19 cellular contexts compared by ENCODE assay signal in the genomic region with DNA sequence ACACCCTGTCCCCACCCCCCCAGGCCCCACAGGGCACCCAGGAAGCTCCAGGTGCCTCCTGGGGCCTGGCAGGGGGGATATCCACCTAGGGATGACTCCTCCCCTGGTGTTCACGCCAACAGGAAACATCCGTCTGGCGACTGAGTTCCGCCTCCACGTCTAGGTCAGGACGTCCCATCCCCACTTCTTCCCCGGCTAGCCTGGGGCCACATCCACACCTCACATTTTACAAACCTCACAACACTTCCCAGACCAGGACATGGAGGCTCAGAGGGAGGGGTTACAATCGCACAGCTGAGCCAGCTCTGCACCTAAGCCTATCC. TPM values are rescaled to one million over a fixed set of nuclear protein-coding genes. Genes with fewer than 3 reads are reported as not detected.
DNase-seq lines count a peak whose midpoint lies in the region; ATAC-seq and TF ChIP-seq lines count a peak whose summit lies in the region.
"Had no signal": no experiment of that assay in that cellular context is flagged by ENCODE, and none has a peak within 500 bp of the region (broad histone marks: within the 10 kb centered on the region; RNA-seq: fewer than 3 reads in every experiment).

No MANE protein-coding gene starts in this region.

- H3K36me3 Mint-ChIP-seq in MCF 10A (ENCODE audit: insufficient read depth, unreplicated experiment), result peaks cover 34% of the 10 kb centered on the region

- BruUV-seq in MCF 10A (replicated peaks; lab: Mats Ljungman, UMichigan), result no TSS peak

- peaks cover 71 to 84% (median 74%) of the 10 kb centered on the region in 10 experiments for H3K4me1 ChIP-seq in BLaER1 treated with 17β-estradiol and CSF1 and Interleukin-3, amounts not matched to agents 10 nM and 100 nM
- peaks cover 16% of the 10 kb centered on the region for H3K4me1 ChIP-seq in smooth muscle cell (ENCODE audit: low read depth)
- H3K4me1 ChIP-seq in right lobe of liver, result peaks cover 0 to 14% (median 0%) of the 10 kb centered on the region in 4 donors

- 64% methylated on average over 8 of the region's 8 CpGs for WGBS in smooth muscle cell (ENCODE audit: low lambda C conversion rate)
- 80% methylated on average over 1 of the region's 8 CpGs for WGBS in right lobe of liver (ENCODE audit: insufficient coverage, low coverage, low lambda C conversion rate, missing lambda C conversion rate)

- peak overlapping the region; percentile 43 for H3K4me3 Mint-ChIP-seq in MCF 10A (ENCODE audit: unreplicated experiment)
- H3K4me3 Mint-ChIP-seq: CD14-positive monocyte, endodermal cell, HFFc6, WTC11 had no signal

- H3K36me3 ChIP-seq in BLaER1 treated with 17β-estradiol and CSF1 and Interleukin-3, amounts not matched to agents 10 nM and 100 nM, result peaks cover 7 to 48% (median 42%) of the 10 kb centered on the region in 11 experiments; a peak in 21 of 22 replicates
- H3K36me3 ChIP-seq in smooth muscle cell (ENCODE audit: low read depth) (no peaks in the 10 kb centered on the region), right lobe of liver (peaks cover 0 to 6% (median 0%) of the 10 kb centered on the region in 4 donors)

- DNase-seq in MCF 10A (ENCODE audit: unreplicated experiment) (peak; percentile 80), islet precursor cell (peak; percentile 73), smooth muscle cell (lab: John Stamatoyannopoulos, UW; ENCODE audit: unreplicated experiment) (no peak), iPS-NIHi11 (ENCODE audit: low spot score) (no peak), right lobe of liver (no peak)
- DNase-seq in stimulated activated naive CD4-positive, alpha-beta T cell treated with Interleukin-2 at 50 U/mL for 16 hours (lab: John Stamatoyannopoulos, UW), result no peak
- DNase-seq: DMS53; endodermal cell; foreskin fibroblast; HFFc6; Kasumi-1; left cardiac atrium; NCI-H1417 treated with DMSO at 0.1 percent for 48 hours; stimulated activated CD4-positive, alpha-beta T cell treated with anti-CD3 and anti-CD28 coated beads, Interleukin-2, amount 100 ng/mL, for 48 hours had no signal

- no peak for TF ChIP-seq POLR2A in right lobe of liver (IDR thresholded peaks at IDR 0.05)

- no peak overlapping the region for H2AFZ ChIP-seq in smooth muscle cell (ENCODE audit: low read depth)

- no peak overlapping the region for H3K4me3 ChIP-seq in BLaER1 treated with 17β-estradiol and CSF1 and Interleukin-3, amounts not matched to agents 10 nM and 100 nM
- H3K4me3 ChIP-seq in smooth muscle cell (no peak overlapping the region), right lobe of liver (no peak overlapping the region)
- H3K4me3 ChIP-seq: SJSA1 had no signal

- ATAC-seq in HG03354 (IDR thresholded peaks at IDR 0.05; ENCODE audit: poor library complexity, severe bottlenecking, unreplicated experiment) (no peak), right lobe of liver (no peak)
- ATAC-seq: left cardiac atrium had no signal

- H3K9me3 Mint-ChIP-seq in MCF 10A (ENCODE audit: unreplicated experiment), result no peaks in the 10 kb centered on the region
- H3K9me3 Mint-ChIP-seq: endodermal cell, HFFc6, WTC11 had no signal

- CTCF ChIA-PET in MCF 10A (lab: Yijun Ruan, JAX), result interaction anchor here (0.5 to 1.7 kb wide), 6 partner anchors 18 to 309 kb away, joined by 3 to 6 read pairs (median 3); no protein-coding TSS in a partner anchor

- H3K27ac ChIP-seq in BLaER1 treated with 17β-estradiol and CSF1 and Interleukin-3, amounts not matched to agents 10 nM and 100 nM, result peak overlapping the region in 9 of 11 experiments; percentile 3 to 42 (median 27); a peak in 12 of 22 replicates
- H3K27ac ChIP-seq in smooth muscle cell (ENCODE audit: low read depth) (peak overlapping the region; percentile 11), right lobe of liver (no peak overlapping the region)
- H3K27ac ChIP-seq: SJSA1 had no signal

- no peaks in the 10 kb centered on the region for H3K79me2 ChIP-seq in smooth muscle cell (ENCODE audit: low read depth)

- H3K9ac ChIP-seq in BLaER1 treated with 17β-estradiol and CSF1 and Interleukin-3, amounts not matched to agents 10 nM and 100 nM, result peak overlapping the region in 5 of 11 experiments; percentile 13 to 37 (median 23); a peak in 6 of 22 replicates
- H3K9ac ChIP-seq in smooth muscle cell (ENCODE audit: low read depth), result no peak overlapping the region

- H3K27ac Mint-ChIP-seq in MCF 10A (ENCODE audit: low read depth, unreplicated experiment), result peak overlapping the region; percentile 97
- H3K27ac Mint-ChIP-seq: CD14-positive monocyte had no signal

- H3F3A ChIP-seq in smooth muscle cell (ENCODE audit: low read depth), result peaks cover 2% of the 10 kb centered on the region

- POLR2A ChIA-PET in MCF 10A (lab: Yijun Ruan, JAX), result interaction anchor here (0.5 to 1.9 kb wide), 13 partner anchors 11 to 287 kb away, joined by 3 to 13 read pairs (median 3); partner anchors contain the start of genes MAFF and PLA2G6

- intact Hi-C loops in MCF 10A (cut with micrococcal nuclease), result no loop called here
- intact Hi-C loops in right lobe of liver (cut with DNase I), result loop anchor here in 1 of 2 donors (10.0 kb wide), 1 partner anchor 58 kb away; no protein-coding TSS in a partner anchor

- peaks cover 0 to 21% (median 0%) of the 10 kb centered on the region in 11 experiments; a peak in 4 of 22 replicates for H4K20me1 ChIP-seq in BLaER1 treated with 17β-estradiol and CSF1 and Interleukin-3, amounts not matched to agents 10 nM and 100 nM
- no peaks in the 10 kb centered on the region for H4K20me1 ChIP-seq in smooth muscle cell (ENCODE audit: low read depth)

- H3K4me1 Mint-ChIP-seq in MCF 10A (ENCODE audit: insufficient read depth, unreplicated experiment), result peaks cover 45% of the 10 kb centered on the region

- TF ChIP-seq CTCF in MCF 10A (IDR thresholded peaks at IDR 0.05; ENCODE audit: unreplicated experiment) (no peak), smooth muscle cell (IDR thresholded peaks at IDR 0.05; ENCODE audit: borderline replicate concordance, insufficient read depth, poor library complexity, severe bottlenecking) (no peak), right lobe of liver (IDR thresholded peaks at IDR 0.05) (no peak)

- no peaks in the 10 kb centered on the region for H3K27me3 ChIP-seq in BLaER1 treated with 17β-estradiol and CSF1 and Interleukin-3, amounts not matched to agents 10 nM and 100 nM
- H3K27me3 ChIP-seq in smooth muscle cell (ENCODE audit: low read depth) (no peaks in the 10 kb centered on the region), right lobe of liver (no peaks in the 10 kb centered on the region)
- H3K27me3 ChIP-seq: SJSA1 had no signal

- no peaks in the 10 kb centered on the region for H3K9me3 ChIP-seq in BLaER1 treated with 17β-estradiol and CSF1 and Interleukin-3, amounts not matched to agents 10 nM and 100 nM (replicated peaks in 1 of 11)
- no peaks in the 10 kb centered on the region for H3K9me3 ChIP-seq in smooth muscle cell (replicated peaks; ENCODE audit: low read depth)
- H3K9me3 ChIP-seq in right lobe of liver, result no peaks in the 10 kb centered on the region
- H3K9me3 ChIP-seq: SJSA1 had no signal

- H3K4me2 ChIP-seq in BLaER1 treated with 17β-estradiol and CSF1 and Interleukin-3, amounts not matched to agents 10 nM and 100 nM, result peak overlapping the region; percentile 56 to 98 (median 82)
- H3K4me2 ChIP-seq in smooth muscle cell, result no peak overlapping the region

- no peaks in the 10 kb centered on the region for H3K27me3 Mint-ChIP-seq in MCF 10A (ENCODE audit: insufficient read depth, unreplicated experiment)

RNA-seq across cellular contexts. Expression of gene MAFF, which starts 21.0 kb away (rescaled TPM):
- total RNA-seq in MCF 10A (2022), result 54.7 and 71.4 TPM in 2 replicates
- 51.2 and 52.4 TPM in 2 replicates for total RNA-seq in smooth muscle cell
- polyA plus RNA-seq in smooth muscle cell, result 48.2 and 53.4 TPM in 2 replicates
- total RNA-seq in right lobe of liver, result 10 to 100 TPM in 3 of 6 experiments, 1 to 10 TPM in 3; 2.6 to 30.6 (median 11.0) TPM

RNA-seq across cellular contexts. Expression of gene PLA2G6, which starts 41.1 kb away (rescaled TPM):
- total RNA-seq in MCF 10A (2022) (37.5 and 40.3 TPM in 2 replicates), smooth muscle cell (6.1 and 19.4 TPM in 2 replicates), right lobe of liver (10 to 100 TPM in 5 of 6 experiments, 1 to 10 TPM in 1; 8.1 to 32.9 (median 19.8) TPM)
- 8.6 and 8.9 TPM in 2 replicates for polyA plus RNA-seq in smooth muscle cell

RNA-seq across cellular contexts. Expression of gene TMEM184B, which starts 50.1 kb away (rescaled TPM):
- 58.7 and 69.1 TPM in 2 replicates for total RNA-seq in MCF 10A (2022)
- 34.1 and 54.4 TPM in 2 replicates for total RNA-seq in smooth muscle cell
- polyA plus RNA-seq in smooth muscle cell, result 96.0 and 96.3 TPM in 2 replicates
- 10 to 100 TPM in 5 of 6 experiments, 1 to 10 TPM in 1; 7.9 to 42.6 (median 16.9) TPM for total RNA-seq in right lobe of liver

Comparison
In these comparisons a context has a peak if more than half of its experiments do, and no peak if none do; other contexts are left out.
1. H3K27ac ChIP-seq: peak in BLaER1 treated with 17β-estradiol and CSF1 and Interleukin-3, amounts not matched to agents 10 nM and 100 nM (9 of 11) and smooth muscle cell (single experiment); none in right lobe of liver (0 of 3).
2. DNase-seq: peak in MCF 10A (single experiment) and islet precursor cell (single experiment); none in smooth muscle cell (single experiment), iPS-NIHi11 (single experiment), right lobe of liver (0 of 3) and stimulated activated naive CD4-positive, alpha-beta T cell treated with Interleukin-2 at 50 U/mL for 16 hours (single experiment).